Comparison of ENCODE assay signal across 35 cellular contexts in genomic region chr5:81230429-81230828, GRCh38. TPM values are rescaled to one million over a fixed set of nuclear protein-coding genes. Genes with fewer than 3 reads are reported as not detected.
"Had no signal": no experiment of that assay in that cellular context is flagged by ENCODE, and none has a peak within 500 bp of the region (broad histone marks: within the 10 kb centered on the region; RNA-seq: fewer than 3 reads in every experiment).

No MANE protein-coding gene starts in this region.

- H3K4me3 ChIP-seq: adrenal gland, lower lobe of right lung, pancreas, prostate gland, skin epidermis, thoracic aorta, uterus had no signal

- DNase-seq: activated CD4-positive, alpha-beta T cell treated with anti-CD3 and anti-CD28 coated beads for 48 hours; activated CD4-positive, alpha-beta T cell treated with anti-CD3 and anti-CD28 coated beads, Interleukin-2, amount 50 U/mL, for 48 hours; activated CD8-positive, alpha-beta memory T cell treated with anti-CD3 and anti-CD28 coated beads, Interleukin-2, amount 50 U/mL, for 48 hours; activated gamma-delta T cell treated with Interleukin-2 at 50 U/mL for 16 hours; activated T-cell treated with anti-CD3 and anti-CD28 coated beads, Interleukin-2, amount 50 U/mL, for 24 hours; adrenal gland; caudate nucleus; cortex of kidney; effector memory CD8-positive, alpha-beta T cell; erythroblast; head of caudate nucleus; hypothalamus; immature natural killer cell; kidney; left colon; lower lobe of right lung; mesenchymal stem cell; naive thymus-derived CD8-positive, alpha-beta T cell; pancreas; retina; stimulated activated CD4-positive, alpha-beta T cell treated with anti-CD3 and anti-CD28 coated beads, Interleukin-4, amount 100 ng/mL, for 24 hours; SW 1271; T-helper 9 cell; uterus had no signal

- H3K27ac Mint-ChIP-seq: activated T-cell treated with anti-CD3 and anti-CD28 coated beads, Interleukin-2, amount 50 U/mL, for 24 hours; effector memory CD8-positive, alpha-beta T cell; stimulated activated effector memory CD8-positive, alpha-beta T cell treated with anti-CD3 and anti-CD28 coated beads, Interleukin-12 subunit alpha, Interleukin-12 subunit beta, amount 100 ng/mL, for 72 hours; stimulated activated naive CD8-positive, alpha-beta T cell treated with anti-CD3 and anti-CD28 coated beads, Interleukin-15, Interleukin-2, amounts not matched to agents 100 ng/mL and 50 ng/mL, for 24 hours; T-helper 1 cell treated with Interleukin-12 subunit alpha and Interleukin-12 subunit beta and Interleukin-4 antibody, amounts not matched to agents 30 μg/mL and 1 μg/mL, for 36 hours; type B pancreatic cell had no signal

- H3K36me3 Mint-ChIP-seq: activated naive CD4-positive, alpha-beta T cell treated with anti-CD3 and anti-CD28 coated beads, Interleukin-2, amount 50 U/mL, for 72 hours; immature natural killer cell; stimulated activated effector memory CD8-positive, alpha-beta T cell treated with anti-CD3 and anti-CD28 coated beads, Interleukin-12 subunit alpha, Interleukin-12 subunit beta, amount 100 ng/mL, for 72 hours; type B pancreatic cell had no signal

- ATAC-seq: activated CD4-positive, CD25-positive, alpha-beta regulatory T cell treated with anti-CD3 and anti-CD28 coated beads, Interleukin-2, amount 50 U/mL, for 24 hours; activated naive CD4-positive, alpha-beta T cell treated with anti-CD3 and anti-CD28 coated beads, Interleukin-2, amount 50 U/mL, for 72 hours; effector memory CD8-positive, alpha-beta T cell; left colon; lower lobe of right lung; naive thymus-derived CD8-positive, alpha-beta T cell; pancreas; sciatic nerve; stimulated activated effector memory CD8-positive, alpha-beta T cell treated with anti-CD3 and anti-CD28 coated beads, Interleukin-12 subunit alpha, Interleukin-12 subunit beta, amount 100 ng/mL, for 72 hours had no signal

- H3K4me3 Mint-ChIP-seq: activated T-cell treated with anti-CD3 and anti-CD28 coated beads, Interleukin-2, amount 50 U/mL, for 24 hours; effector memory CD8-positive, alpha-beta T cell; naive thymus-derived CD8-positive, alpha-beta T cell; stimulated activated effector memory CD8-positive, alpha-beta T cell treated with anti-CD3 and anti-CD28 coated beads, Interleukin-12 subunit alpha, Interleukin-12 subunit beta, amount 100 ng/mL, for 72 hours; stimulated activated naive CD8-positive, alpha-beta T cell treated with anti-CD3 and anti-CD28 coated beads, Interleukin-15, Interleukin-2, amounts not matched to agents 100 ng/mL and 50 ng/mL, for 24 hours; T-helper 1 cell treated with Interleukin-12 subunit alpha and Interleukin-12 subunit beta and Interleukin-4 antibody, amounts not matched to agents 30 μg/mL and 1 μg/mL, for 36 hours; type B pancreatic cell had no signal

- H3K27me3 Mint-ChIP-seq: activated T-cell treated with anti-CD3 and anti-CD28 coated beads, Interleukin-2, amount 50 U/mL, for 24 hours; effector memory CD8-positive, alpha-beta T cell; naive thymus-derived CD8-positive, alpha-beta T cell; type B pancreatic cell had no signal

- H3K9me3 Mint-ChIP-seq: activated naive CD4-positive, alpha-beta T cell treated with anti-CD3 and anti-CD28 coated beads, Interleukin-2, amount 50 U/mL, for 72 hours; activated T-cell treated with anti-CD3 and anti-CD28 coated beads, Interleukin-2, amount 50 U/mL, for 24 hours; effector memory CD8-positive, alpha-beta T cell; immature natural killer cell; naive thymus-derived CD8-positive, alpha-beta T cell; stimulated activated effector memory CD8-positive, alpha-beta T cell treated with anti-CD3 and anti-CD28 coated beads, Interleukin-12 subunit alpha, Interleukin-12 subunit beta, amount 100 ng/mL, for 72 hours; stimulated activated naive CD8-positive, alpha-beta T cell treated with anti-CD3 and anti-CD28 coated beads, Interleukin-15, Interleukin-2, amounts not matched to agents 100 ng/mL and 50 ng/mL, for 24 hours; T-helper 1 cell treated with Interleukin-12 subunit alpha and Interleukin-12 subunit beta and Interleukin-4 antibody, amounts not matched to agents 30 μg/mL and 1 μg/mL, for 36 hours; type B pancreatic cell had no signal

RNA-seq across cellular contexts. Expression of gene CKMT2, which starts 2.7 kb away (rescaled TPM):
- total RNA-seq: chondrocyte had no signal
